22 cellular contexts compared by ENCODE assay signal in genomic region chr1:209196140-209196539, GRCh38.
A peak's percentile ranks its signal among the peaks of the same experiment; 100 is the strongest.
DNase-seq lines count a peak whose midpoint lies in the region; ATAC-seq, FAIRE-seq and TF ChIP-seq lines count a peak whose summit lies in the region.
"Had no signal": no experiment of that assay in that cellular context is flagged by ENCODE, and none has a peak within 500 bp of the region (broad histone marks: within the 10 kb centered on the region; RNA-seq: fewer than 3 reads in every experiment).

No MANE protein-coding gene starts in this region.

- POLR2A ChIA-PET in HCT116 (lab: Charles Lee) (no interaction called here), GM12878 (lab: Charles Lee) (no interaction called here)

- DNase-seq in DMS53 (lab: John Stamatoyannopoulos, UW) (peak; percentile 17), DMS53 treated with DMSO at 0.1 percent for 48 hours (lab: John Stamatoyannopoulos, UW; ENCODE audit: unreplicated experiment) (no peak), HCT116 (ENCODE audit: low read depth, low spot score) (no peak), GM12878 (ENCODE audit: low read depth, low spot score) (no peak), NCI-H2029 treated with DMSO at 0.1 percent for 48 hours (lab: John Stamatoyannopoulos, UW) (no peak)
- DNase-seq: Caco-2; CD4-positive, CD25-positive, alpha-beta regulatory T cell; CD8-positive, alpha-beta T cell; DMS153; DMS79 treated with DMSO at 0.1 percent for 48 hours; GF-D8; GM23248; H7; HCEC 1CT; HFFc6 had no signal

- H3K27ac ChIP-seq in HCT116 (ENCODE audit: low read depth, low read length): no peak overlapping the region
- no peak overlapping the region for H3K27ac ChIP-seq in GM12878 (ENCODE audit: control insufficient read depth, insufficient read depth)
- H3K27ac ChIP-seq: 22Rv1, BLaER1, C4-2B, GM23248 had no signal

- H3K9ac ChIP-seq in HCT116 (ENCODE audit: low read length) (no peak overlapping the region), GM12878 (ENCODE audit: control insufficient read depth, insufficient read depth, low read length) (no peak overlapping the region)
- H3K9ac ChIP-seq: BLaER1, GM23248 had no signal

- H2AFZ ChIP-seq in HCT116 (ENCODE audit: low read depth, low read length, poor library complexity, severe bottlenecking): no peak overlapping the region
- no peak overlapping the region for H2AFZ ChIP-seq in GM12878 (ENCODE audit: control insufficient read depth, low read depth, low read length)
- H2AFZ ChIP-seq: GM23248 had no signal

- no peak for TF ChIP-seq CTCF in HCT116 (IDR thresholded peaks at IDR 0.05 in 2 of 3, conservative IDR thresholded peaks at IDR 0.05 in 1 of 3; ENCODE audit: borderline replicate concordance in 1 of 3, insufficient read depth in 1 of 3, low read depth in 2 of 3, low read length in 2 of 3)
- no peak for TF ChIP-seq CTCF in GM12878 (IDR thresholded peaks at IDR 0.05 in 2 of 3, conservative IDR thresholded peaks at IDR 0.05 in 1 of 3; ENCODE audit: control insufficient read depth in 2 of 3, extremely low read depth in 1 of 3, insufficient read depth in 1 of 3, low read depth in 3 of 3, low read length in 3 of 3)

- SMC1A ChIA-PET in GM12878 (lab: Charles Lee; ENCODE audit: uncharacterized antibody, unreplicated experiment): no interaction called here

- RAD21 ChIA-PET in HCT116 (lab: Charles Lee; ENCODE audit: low non-redundant PET in 1 of 2, low total read pairs in 2 of 2, uncharacterized antibody in 2 of 2, unreplicated experiment in 2 of 2): no interaction called here
- RAD21 ChIA-PET in GM12878 (lab: Charles Lee; ENCODE audit: unreplicated experiment): no interaction called here

- no peak for FAIRE-seq in GM12878 (lab: Jason Lieb, UNC)
- FAIRE-seq: A204.1, GM12892, H1 had no signal

- no peak for TF ChIP-seq RAD21 in HCT116 (IDR thresholded peaks at IDR 0.05; ENCODE audit: low read depth)
- no peak for TF ChIP-seq RAD21 in GM12878 (IDR thresholded peaks at IDR 0.05; ENCODE audit: insufficient read depth, low read depth, low read length)

- H3K9me3 ChIP-seq in HCT116 (ENCODE audit: control insufficient read depth in 1 of 2, insufficient read depth in 1 of 2, low read depth in 1 of 2, low read length in 2 of 2): peaks cover 0 to 7% of the 10 kb centered on the region in 2 experiments; a peak in 2 of 4 replicates
- H3K9me3 ChIP-seq in GM12878 (replicated peaks; ENCODE audit: control insufficient read depth, insufficient read depth, low read length): peaks cover 13% of the 10 kb centered on the region; the same call in 2 of the 3 replicates

- TF ChIP-seq POLR2A in HCT116 (IDR thresholded peaks at IDR 0.05; ENCODE audit: borderline replicate concordance, extremely low read depth, insufficient read depth, insufficient read length) (no peak), GM12878 (IDR thresholded peaks at IDR 0.05; ENCODE audit: low read depth, low read length) (no peak)

- ATAC-seq in HCT116 (no peak), GM12878 (no peak), GM21825 (IDR thresholded peaks at IDR 0.05; ENCODE audit: unreplicated experiment) (no peak)
- ATAC-seq: CD8-positive, alpha-beta T cell had no signal

- BruUV-seq in HCT116 (replicated peaks; lab: Mats Ljungman, UMichigan) (no TSS peak), GM12878 (replicated peaks; lab: Mats Ljungman, UMichigan) (no TSS peak)

- no peak for TF ChIP-seq EP300 in GM12878 (IDR thresholded peaks at IDR 0.05; ENCODE audit: borderline replicate concordance in 1 of 2, control insufficient read depth in 1 of 2, low read depth in 2 of 2, low read length in 2 of 2)

- in situ Hi-C loops in GM12878 (cut with MboI): no loop called here

- H4K20me1 ChIP-seq in HCT116 (ENCODE audit: insufficient read depth) (no peaks in the 10 kb centered on the region), GM12878 (ENCODE audit: control insufficient read depth, insufficient read depth) (no peaks in the 10 kb centered on the region)
- H4K20me1 ChIP-seq: BLaER1 had no signal

- H3K4me1 ChIP-seq in HCT116 (ENCODE audit: control insufficient read depth in 1 of 2, insufficient read depth in 2 of 2, low read length in 2 of 2) (no peaks in the 10 kb centered on the region), GM12878 (ENCODE audit: control insufficient read depth, insufficient read depth, low read length) (no peaks in the 10 kb centered on the region)
- H3K4me1 ChIP-seq: BLaER1, Caco-2 had no signal

- CTCF ChIA-PET in HCT116 (lab: Charles Lee): no interaction called here
- CTCF ChIA-PET in GM12878 (lab: Yijun Ruan, JAX): interaction anchor here (3.7 kb wide), 1 partner anchor 7 kb away, joined by 9 read pairs; no protein-coding TSS in a partner anchor

- no peaks in the 10 kb centered on the region for H3K36me3 ChIP-seq in HCT116 (ENCODE audit: control insufficient read depth in 1 of 2, insufficient read depth in 2 of 2, low read length in 2 of 2)
- no peaks in the 10 kb centered on the region for H3K36me3 ChIP-seq in GM12878 (ENCODE audit: control insufficient read depth in 2 of 2, insufficient read depth in 2 of 2, low read length in 1 of 2)
- H3K36me3 ChIP-seq: BLaER1 had no signal

- H3K27me3 ChIP-seq in HCT116 (ENCODE audit: insufficient read depth, low read length) (no peaks in the 10 kb centered on the region), GM12878 (replicated peaks in 1 of 2; ENCODE audit: control insufficient read depth in 2 of 2, insufficient read depth in 2 of 2, low read length in 1 of 2) (no peaks in the 10 kb centered on the region; a peak in 1 of 4 replicates)
- H3K27me3 ChIP-seq: BLaER1 had no signal

- H3K4me3 ChIP-seq in HCT116 (replicated peaks in 1 of 2; ENCODE audit: low read depth in 1 of 2, low read length in 2 of 2) (no peak overlapping the region), GM12878 (no peak overlapping the region)
- H3K4me3 ChIP-seq: BLaER1, GM23248 had no signal

- H3K4me2 ChIP-seq in HCT116 (ENCODE audit: low read length) (no peak overlapping the region), GM12878 (ENCODE audit: control insufficient read depth, insufficient read depth) (no peak overlapping the region)
- H3K4me2 ChIP-seq: BLaER1 had no signal

- H3K9me2 ChIP-seq in HCT116 (ENCODE audit: insufficient read depth): no peaks in the 10 kb centered on the region

- H3K79me2 ChIP-seq in HCT116 (ENCODE audit: insufficient read depth, low read length) (no peaks in the 10 kb centered on the region), GM12878 (ENCODE audit: control insufficient read depth, insufficient read depth, low read length) (no peaks in the 10 kb centered on the region)

- intact Hi-C loops in HCT116 (cut with micrococcal nuclease): no loop called here
- intact Hi-C loops in GM12878 (cut with micrococcal nuclease; ENCODE audit: unreplicated experiment): no loop called here

TF ChIP-seq in HCT116, 20 proteins besides CTCF, POLR2A, EP300 and RAD21:
- peak; percentile 71; the same call in 1 of the 2 replicates for TF ChIP-seq CBX3 (IDR thresholded peaks at IDR 0.05; ENCODE audit: low read depth)
- TF ChIP-seq TCF7L2 (IDR thresholded peaks at IDR 0.05; ENCODE audit: borderline replicate concordance, extremely low read depth, insufficient read depth, insufficient read length): no peak

TF ChIP-seq in GM12878, 131 proteins besides CTCF, POLR2A, EP300 and RAD21:
- TF ChIP-seq NFXL1 (IDR thresholded peaks at IDR 0.05; ENCODE audit: borderline replicate concordance): 0 out of 2 replicates have a peak, but pooled peaks have one; percentile 56
- TF ChIP-seq KLF5 (IDR thresholded peaks at IDR 0.05; ENCODE audit: partially characterized antibody): no peak
- peak; percentile 88; the same call in 1 of the 2 replicates for TF ChIP-seq CBX5 (IDR thresholded peaks at IDR 0.05; ENCODE audit: low read depth)
- TF ChIP-seq MYC (IDR thresholded peaks at IDR 0.05; ENCODE audit: insufficient read depth, insufficient read length, insufficient replicate concordance, low read length, severe bottlenecking): no peak
TF ChIP-seq in GM12878: peak in this region for 2.
